In the genomic region with DNA sequence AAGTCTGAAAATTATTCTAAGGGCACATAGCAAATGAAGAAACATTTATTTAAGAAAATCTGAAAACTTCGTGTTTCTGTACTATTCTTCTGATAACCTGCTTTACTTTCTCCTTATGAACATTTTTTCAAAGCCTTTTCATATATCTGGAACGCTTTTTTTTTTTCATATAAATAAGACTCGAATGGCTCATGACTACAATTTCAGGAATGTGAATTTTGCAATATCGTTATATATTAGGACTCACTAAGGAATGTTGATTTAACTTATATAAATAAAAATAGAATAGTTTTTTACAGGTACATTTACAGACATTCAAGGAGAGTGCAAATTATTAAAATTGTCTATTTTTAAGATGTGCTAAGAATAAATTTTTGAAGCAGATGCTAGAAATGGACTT, we compare ENCODE assay signal across 13 cellular contexts. TPM values are rescaled to one million over a fixed set of nuclear protein-coding genes. Genes with fewer than 3 reads are reported as not detected.
A peak's percentile ranks its signal among the peaks of the same experiment; 100 is the strongest.
DNase-seq lines count a peak whose midpoint lies in the region; FAIRE-seq and TF ChIP-seq lines count a peak whose summit lies in the region.
"Had no signal": no experiment of that assay in that cellular context is flagged by ENCODE, and none has a peak within 500 bp of the region (broad histone marks: within the 10 kb centered on the region; RNA-seq: fewer than 3 reads in every experiment).

No MANE protein-coding gene starts in this region.

- TF ChIP-seq POLR2A in stomach (IDR thresholded peaks at IDR 0.05), result no peak
- TF ChIP-seq POLR2A in uterus (IDR thresholded peaks at IDR 0.05), result no peak

- 54 to 69% (median 69%) methylated on average over 4 of the region's 4 CpGs for WGBS in stomach, 5 donors

- FAIRE-seq in bronchial epithelial cell (lab: Jason Lieb, UNC), result no peak
- FAIRE-seq in islet of Langerhans (lab: Jason Lieb, UNC), result peak; percentile 38
- FAIRE-seq: frontal cortex had no signal

- H3K27ac ChIP-seq in stomach (no peak overlapping the region), uterus (no peak overlapping the region)
- H3K27ac ChIP-seq: testis had no signal

- H3K4me1 ChIP-seq in stomach (peaks cover 0 to 57% (median 25%) of the 10 kb centered on the region in 4 donors), uterus (no peaks in the 10 kb centered on the region)
- H3K4me1 ChIP-seq: testis had no signal

- H3K36me3 ChIP-seq in bronchial epithelial cell (ENCODE audit: control insufficient read depth, insufficient read depth, low read length) (peaks cover 1% of the 10 kb centered on the region), stomach (peaks cover 0 to 42% (median 36%) of the 10 kb centered on the region in 4 donors), uterus (no peaks in the 10 kb centered on the region), MG63 (peaks cover 35% of the 10 kb centered on the region)

- intact Hi-C loops in stomach (cut with DNase I; ENCODE audit: low total_unique reads) (loop anchor here (5.0 to 10.0 kb wide), 2 partner anchors 269 to 312 kb away; a partner anchor contains a TSS), uterus (cut with DNase I; ENCODE audit: low total_unique reads) (no loop called here)

- peak; percentile 1 for DNase-seq in AG09309 (ENCODE audit: low read depth)
- peak; percentile 34 for DNase-seq in LHCN-M2 (ENCODE audit: low read depth)
- DNase-seq in bronchial epithelial cell (ENCODE audit: low read depth), result peak; percentile 89
- DNase-seq in DMS153 treated with DMSO at 0.1 percent for 48 hours (lab: John Stamatoyannopoulos, UW; ENCODE audit: unreplicated experiment), result no peak
- no peak for DNase-seq in stomach
- no peak for DNase-seq in uterus
- DNase-seq in MG63, result no peak
- DNase-seq: DMS 273 treated with DMSO at 0.1 percent for 48 hours, mucosa of descending colon, MV-4-11, testis had no signal

- no peaks in the 10 kb centered on the region for H3K27me3 ChIP-seq in bronchial epithelial cell (ENCODE audit: control insufficient read depth, insufficient read depth, low read length)
- no peaks in the 10 kb centered on the region for H3K27me3 ChIP-seq in stomach
- no peaks in the 10 kb centered on the region for H3K27me3 ChIP-seq in uterus
- no peaks in the 10 kb centered on the region for H3K27me3 ChIP-seq in MG63
- H3K27me3 ChIP-seq: testis had no signal

- TF ChIP-seq EP300 in stomach (IDR thresholded peaks at IDR 0.05), result no peak

- H3K9me3 ChIP-seq in stomach (no peaks in the 10 kb centered on the region), uterus (no peaks in the 10 kb centered on the region), MG63 (no peaks in the 10 kb centered on the region)
- H3K9me3 ChIP-seq: mucosa of descending colon, testis had no signal

- H3K4me3 ChIP-seq in AG09309 (ENCODE audit: control insufficient read depth, low read depth, low read length) (no peak overlapping the region), bronchial epithelial cell (ENCODE audit: low read depth, low read length) (no peak overlapping the region), stomach (no peak overlapping the region), uterus (no peak overlapping the region), MG63 (no peak overlapping the region)
- H3K4me3 ChIP-seq: mucosa of descending colon, testis had no signal

- TF ChIP-seq CTCF in AG09309 (IDR thresholded peaks at IDR 0.05; ENCODE audit: control insufficient read depth, insufficient read depth, low read depth, low read length, missing control alignments), result no peak
- no peak for TF ChIP-seq CTCF in bronchial epithelial cell (IDR thresholded peaks at IDR 0.05; ENCODE audit: insufficient read depth, low read length, severe bottlenecking)
- no peak for TF ChIP-seq CTCF in stomach (IDR thresholded peaks at IDR 0.05)
- no peak for TF ChIP-seq CTCF in uterus (IDR thresholded peaks at IDR 0.05)

RNA-seq across cellular contexts. Expression of a gene that starts 42.9 kb away (rescaled TPM):
- total RNA-seq in LHCN-M2 (2014; rRNA removed) (47.8 and 48.5 TPM in 2 replicates), bronchial epithelial cell (84.2 and 87.3 TPM in 2 replicates), stomach (100 to 1,000 TPM in 1 of 5 donors, 10 to 100 TPM in 4; 35.0 to 155 (median 75.4) TPM), uterus (100 to 1,000 TPM in 2 of 4 donors, 10 to 100 TPM in 2; 53.5 to 171 (median 99.6) TPM)
- 15.7 TPM for polyA plus RNA-seq in LHCN-M2 (2012)
- 10 to 100 TPM; 29.8 to 48.9 (median 44.0) TPM for polyA plus RNA-seq in stomach
- total RNA-seq in MG63 (2014; rRNA removed; shearing (Covaris generic); ENCODE audit: low replicate concordance), result 37.4 and 55.2 TPM in 2 replicates

Comparison
In these comparisons a context has a peak if more than half of its experiments do, and no peak if none do; other contexts are left out.
1. DNase-seq: peak in AG09309 (single experiment), LHCN-M2 (single experiment) and bronchial epithelial cell (single experiment); none in DMS153 treated with DMSO at 0.1 percent for 48 hours (single experiment), stomach (single experiment), uterus (0 of 2) and MG63 (single experiment).